In genomic region chr6:73985891-73986290, GRCh38 we compare ENCODE assay signal across 12 cellular contexts.
DNase-seq lines count a peak whose midpoint lies in the region; ATAC-seq and TF ChIP-seq lines count a peak whose summit lies in the region.
"Had no signal": no experiment of that assay in that cellular context is flagged by ENCODE, and none has a peak within 500 bp of the region (broad histone marks: within the 10 kb centered on the region; RNA-seq: fewer than 3 reads in every experiment).

No MANE protein-coding gene starts in this region.

- no peaks in the 10 kb centered on the region for H3K36me3 ChIP-seq in mesendoderm (ENCODE audit: control insufficient read depth, insufficient read depth, low read length)

- no peak overlapping the region for H3K56ac ChIP-seq in mesendoderm (ENCODE audit: low read length)

- ATAC-seq in Right ventricle myocardium superior (ENCODE audit: poor library complexity) (no peak), HG03097 (IDR thresholded peaks at IDR 0.05; ENCODE audit: low FRiP score, unreplicated experiment) (no peak)

- no peak overlapping the region for H4K5ac ChIP-seq in mesendoderm (ENCODE audit: low read length)

- H2AK5ac ChIP-seq in mesendoderm (ENCODE audit: low read length): no peak overlapping the region

- H2BK5ac ChIP-seq in mesendoderm (ENCODE audit: low read length): no peak overlapping the region

- no peak overlapping the region for H3K27ac ChIP-seq in mesendoderm (ENCODE audit: low read depth, low read length)

- H3K4me3 ChIP-seq in cardiac fibroblast (replicated peaks in 1 of 2; ENCODE audit: low read depth in 2 of 2, low read length in 2 of 2) (no peak overlapping the region), mesendoderm (ENCODE audit: low read length) (no peak overlapping the region)

- no peak overlapping the region for H3K23ac ChIP-seq in mesendoderm (ENCODE audit: low read length)

- H3K4me2 ChIP-seq in mesendoderm (ENCODE audit: low read length): no peak overlapping the region

- H3K27me3 ChIP-seq in mesendoderm (ENCODE audit: insufficient read depth, low read length, poor library complexity): no peaks in the 10 kb centered on the region

- no peak overlapping the region for H3K18ac ChIP-seq in mesendoderm (ENCODE audit: low read length)

- no peak overlapping the region for H4K8ac ChIP-seq in mesendoderm (ENCODE audit: low read depth, low read length)

- intact Hi-C loops in Right ventricle myocardium superior (cut with DNase I): no loop called here

- H2BK15ac ChIP-seq in mesendoderm (replicated peaks; ENCODE audit: low read depth): no peak overlapping the region

- H3K4me1 ChIP-seq in mesendoderm (ENCODE audit: control insufficient read depth, low read depth, low read length): no peaks in the 10 kb centered on the region

- H3K79me2 ChIP-seq in mesendoderm (ENCODE audit: control insufficient read depth, insufficient read depth, low read length): no peaks in the 10 kb centered on the region

- no CpG with 5 or more reads among the region's 2 CpGs for WGBS in mesendoderm (ENCODE audit: extremely low coverage, insufficient coverage, low lambda C conversion rate)

- H3K79me1 ChIP-seq in mesendoderm (ENCODE audit: low read length): no peaks in the 10 kb centered on the region

- H3K4ac ChIP-seq in mesendoderm (ENCODE audit: low read depth, low read length): no peak overlapping the region

- DNase-seq in EH (ENCODE audit: low read depth) (peak; percentile 92), cardiac fibroblast (ENCODE audit: low read depth in 2 of 2) (peak; percentile 23 to 32), mesendoderm (peak; percentile 16), LoVo (ENCODE audit: low spot score) (no peak), Right ventricle myocardium superior (no peak), activated T-cell treated with anti-CD3 and anti-CD28 coated beads for 4 hours (no peak)
- DNase-seq: activated naive CD4-positive, alpha-beta T cell; effector memory CD4-positive, alpha-beta T cell; left cardiac atrium; NCI-H774 had no signal

- H3K9ac ChIP-seq in mesendoderm (ENCODE audit: low read length): no peak overlapping the region

- no peak overlapping the region for H2BK120ac ChIP-seq in mesendoderm (ENCODE audit: low read depth, low read length)

- TF ChIP-seq CTCF in LNCAP (IDR thresholded peaks at IDR 0.05): peak; percentile 27; the same call in 1 of the 2 replicates
- TF ChIP-seq CTCF in cardiac fibroblast (IDR thresholded peaks at IDR 0.05; ENCODE audit: low read depth, low read length): peak; percentile 10

Comparison
In these comparisons a context has a peak if more than half of its experiments do, and no peak if none do; other contexts are left out.
1. DNase-seq: peak in EH (single experiment), cardiac fibroblast (2 of 2) and mesendoderm (single experiment); none in LoVo (single experiment), Right ventricle myocardium superior (single experiment) and activated T-cell treated with anti-CD3 and anti-CD28 coated beads for 4 hours (single experiment).